27 cellular contexts compared by ENCODE assay signal in the genomic region with DNA sequence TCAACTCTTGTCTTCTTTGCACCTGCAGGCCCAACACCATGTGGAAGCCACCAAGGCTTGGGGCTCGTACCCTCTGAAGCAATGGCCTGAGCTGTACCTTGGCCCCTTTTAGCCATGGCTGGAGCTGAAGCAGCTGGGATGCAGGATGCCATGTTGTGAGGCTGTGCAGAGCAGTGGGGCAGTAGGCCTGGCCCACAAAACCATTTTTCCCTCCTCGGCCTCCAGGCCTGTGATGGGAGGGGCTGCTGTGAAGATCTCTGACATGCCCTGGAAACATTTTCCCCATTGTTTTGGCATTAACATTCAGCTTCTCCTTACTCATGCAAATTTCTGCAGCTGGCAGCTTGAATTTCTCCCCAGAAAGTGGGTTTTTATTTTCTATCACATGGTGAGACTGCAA. TPM values are rescaled to one million over a fixed set of nuclear protein-coding genes. Genes with fewer than 3 reads are reported as not detected.
A peak's percentile ranks its signal among the peaks of the same experiment; 100 is the strongest.
DNase-seq lines count a peak whose midpoint lies in the region; ATAC-seq, FAIRE-seq and TF ChIP-seq lines count a peak whose summit lies in the region.
"Had no signal": no experiment of that assay in that cellular context is flagged by ENCODE, and none has a peak within 500 bp of the region (broad histone marks: within the 10 kb centered on the region; RNA-seq: fewer than 3 reads in every experiment).

No MANE protein-coding gene starts in this region.

- H3K4me3 Mint-ChIP-seq in endothelial cell (ENCODE audit: unreplicated experiment) = peak overlapping the region; percentile 26
- H3K4me3 Mint-ChIP-seq in stimulated activated naive B cell treated with anti-CD40 and anti-IgM and Interleukin-4, amounts not matched to agents 10 μg/mL and 1 μg/mL and 100 μg/mL, for 72 hours = no peak overlapping the region
- H3K4me3 Mint-ChIP-seq in activated CD4-positive, alpha-beta memory T cell treated with anti-CD3 and anti-CD28 coated beads, Interleukin-2, amount 10 ng/mL, durations not matched to agents 7 days and 5 days = no peak overlapping the region
- H3K4me3 Mint-ChIP-seq: CD14-positive monocyte; CD4-positive, CD25-positive, alpha-beta regulatory T cell; CD8-positive, alpha-beta memory T cell had no signal

- H3K27me3 ChIP-seq in K562 (ENCODE audit: control insufficient read depth in 2 of 2, insufficient read depth in 2 of 2, low read length in 2 of 2) = no peaks in the 10 kb centered on the region
- H3K27me3 ChIP-seq in body of pancreas = no peaks in the 10 kb centered on the region
- H3K27me3 ChIP-seq: BE2C, BLaER1 had no signal

- no peak for TF ChIP-seq EP300 in A549 (IDR thresholded peaks at IDR 0.05)
- no peak for TF ChIP-seq EP300 in K562 (IDR thresholded peaks at IDR 0.05; ENCODE audit: low read length)

- H2AFZ ChIP-seq in K562 (ENCODE audit: low read depth, low read length) = no peak overlapping the region

- TF ChIP-seq RAD21 in A549 (conservative IDR thresholded peaks at IDR 0.05 in 1 of 2, IDR thresholded peaks at IDR 0.05 in 1 of 2) = no peak
- no peak for TF ChIP-seq RAD21 in K562 (CRISPR knock-in tag; conservative IDR thresholded peaks at IDR 0.05 in 1 of 2, IDR thresholded peaks at IDR 0.05 in 1 of 2)

- TF ChIP-seq CTCF in A549 (IDR thresholded peaks at IDR 0.05) (no peak), K562 (IDR thresholded peaks at IDR 0.05 in 2 of 3, conservative IDR thresholded peaks at IDR 0.05 in 1 of 3; ENCODE audit: insufficient read depth in 2 of 3, low read depth in 1 of 3, low read length in 3 of 3) (no peak), endothelial cell (IDR thresholded peaks at IDR 0.05; ENCODE audit: unreplicated experiment) (no peak), body of pancreas (IDR thresholded peaks at IDR 0.05) (no peak)

- no peaks in the 10 kb centered on the region for H4K20me1 ChIP-seq in K562 (replicated peaks; ENCODE audit: control insufficient read depth, insufficient read depth, low read length)
- H4K20me1 ChIP-seq: BLaER1 had no signal

- in situ Hi-C loops in K562 (cut with MboI) = no loop called here

- no peaks in the 10 kb centered on the region for H3K9me1 ChIP-seq in K562 (ENCODE audit: control insufficient read depth, insufficient read depth, low read length)

- H3K4me1 ChIP-seq in A549 (peaks cover 6% of the 10 kb centered on the region; the same call in 2 of the 3 replicates), K562 (replicated peaks in 1 of 2; ENCODE audit: control insufficient read depth in 2 of 2, insufficient read depth in 2 of 2, low read length in 2 of 2) (no peaks in the 10 kb centered on the region), body of pancreas (peaks cover 6% of the 10 kb centered on the region)
- H3K4me1 ChIP-seq: BLaER1 had no signal

- H3K36me3 ChIP-seq in K562 (ENCODE audit: control insufficient read depth, insufficient read depth, low read length) = no peaks in the 10 kb centered on the region
- no peaks in the 10 kb centered on the region for H3K36me3 ChIP-seq in body of pancreas (replicated peaks in 1 of 2; ENCODE audit: insufficient read depth in 1 of 2, low read depth in 2 of 2)
- H3K36me3 ChIP-seq: BE2C had no signal

- H3K4me3 ChIP-seq in A549 (no peak overlapping the region), K562 (no peak overlapping the region), body of pancreas (no peak overlapping the region)
- H3K4me3 ChIP-seq: BLaER1, GM12878 had no signal

- H3K9ac ChIP-seq in K562 (ENCODE audit: insufficient read depth in 1 of 2, low read depth in 2 of 2, low read length in 2 of 2) = no peak overlapping the region
- H3K9ac ChIP-seq: BLaER1 had no signal

- H3K4me1 Mint-ChIP-seq in endothelial cell (ENCODE audit: unreplicated experiment) = no peaks in the 10 kb centered on the region
- peaks cover 0 to 1% of the 10 kb centered on the region in 2 donors for H3K4me1 Mint-ChIP-seq in stimulated activated naive B cell treated with anti-CD40 and anti-IgM and Interleukin-4, amounts not matched to agents 10 μg/mL and 1 μg/mL and 100 μg/mL, for 72 hours
- H3K4me1 Mint-ChIP-seq in activated CD4-positive, alpha-beta memory T cell treated with anti-CD3 and anti-CD28 coated beads, Interleukin-2, amount 10 ng/mL, durations not matched to agents 7 days and 5 days = no peaks in the 10 kb centered on the region
- H3K4me1 Mint-ChIP-seq: CD14-positive monocyte; CD4-positive, CD25-positive, alpha-beta regulatory T cell; CD8-positive, alpha-beta memory T cell had no signal

- H3K27ac ChIP-seq in A549 (no peak overlapping the region), K562 (ENCODE audit: extremely low read depth, low read depth, low read length) (no peak overlapping the region), body of pancreas (no peak overlapping the region)
- H3K27ac ChIP-seq: 22Rv1, BLaER1 had no signal

- WGBS in A549 (ENCODE audit: missing lambda C conversion rate) = 100% methylated on average over 1 of the region's 2 CpGs
- 83% methylated on average over 2 of the region's 2 CpGs for WGBS in K562 (ENCODE audit: insufficient coverage, low coverage, missing lambda C conversion rate)
- WGBS in body of pancreas, 2 donors = 81 to 82% methylated on average over 1 to 2 of the region's 2 CpGs

- no peak overlapping the region for H3K27ac Mint-ChIP-seq in endothelial cell (ENCODE audit: unreplicated experiment)
- peak overlapping the region; percentile 7 for H3K27ac Mint-ChIP-seq in stimulated activated naive B cell treated with anti-CD40 and anti-IgM and Interleukin-4, amounts not matched to agents 10 μg/mL and 1 μg/mL and 100 μg/mL, for 72 hours
- no peak overlapping the region for H3K27ac Mint-ChIP-seq in activated CD4-positive, alpha-beta memory T cell treated with anti-CD3 and anti-CD28 coated beads, Interleukin-2, amount 10 ng/mL, durations not matched to agents 7 days and 5 days
- H3K27ac Mint-ChIP-seq: CD14-positive monocyte; CD4-positive, alpha-beta memory T cell; CD4-positive, CD25-positive, alpha-beta regulatory T cell had no signal

- ATAC-seq in A549 = no peak
- no peak for ATAC-seq in K562
- no peak for ATAC-seq in stimulated activated naive B cell treated with anti-CD40 and anti-IgM and Interleukin-4, amounts not matched to agents 10 μg/mL and 1 μg/mL and 100 μg/mL, for 72 hours (replicated peaks)
- ATAC-seq in body of pancreas = no peak
- ATAC-seq in GM21825 (IDR thresholded peaks at IDR 0.05; ENCODE audit: unreplicated experiment) = no peak
- ATAC-seq: GM12878 had no signal

- H3K9me3 ChIP-seq in A549 (0 out of 3 replicates have a peak, but pooled peaks cover 17% of the 10 kb centered on the region), K562 (replicated peaks; ENCODE audit: control insufficient read depth, insufficient read depth, low read depth, low read length) (peaks cover 4% of the 10 kb centered on the region), body of pancreas (peaks cover 0 to 18% (median 0%) of the 10 kb centered on the region in 3 donors)

- H3K9me3 Mint-ChIP-seq in endothelial cell (ENCODE audit: unreplicated experiment) = peaks cover 19% of the 10 kb centered on the region
- H3K9me3 Mint-ChIP-seq in stimulated activated naive B cell treated with anti-CD40 and anti-IgM and Interleukin-4, amounts not matched to agents 10 μg/mL and 1 μg/mL and 100 μg/mL, for 72 hours = peaks cover 19 to 21% of the 10 kb centered on the region in 2 donors
- H3K9me3 Mint-ChIP-seq in activated CD4-positive, alpha-beta memory T cell treated with anti-CD3 and anti-CD28 coated beads, Interleukin-2, amount 10 ng/mL, durations not matched to agents 7 days and 5 days = peaks cover 16% of the 10 kb centered on the region

- no peak overlapping the region for H3K4me2 ChIP-seq in A549
- no peak overlapping the region for H3K4me2 ChIP-seq in K562 (ENCODE audit: insufficient read depth, low read length)
- H3K4me2 ChIP-seq: BLaER1 had no signal

- POLR2A ChIA-PET in A549 (lab: Yijun Ruan, JAX) (no interaction called here), K562 (lab: Yijun Ruan, JAX) (no interaction called here)
- POLR2A ChIA-PET in activated CD4-positive, alpha-beta memory T cell treated with anti-CD3 and anti-CD28 coated beads, Interleukin-2, amount 10 ng/mL, durations not matched to agents 7 days and 5 days (lab: Charles Lee) = no interaction called here

- CTCF ChIA-PET in A549 (lab: Yijun Ruan, JAX) = no interaction called here
- CTCF ChIA-PET in K562 (lab: Yijun Ruan, JAX; ENCODE audit: low intra/inter-chr PET ratio) = no interaction called here
- CTCF ChIA-PET in activated CD4-positive, alpha-beta memory T cell treated with anti-CD3 and anti-CD28 coated beads, Interleukin-2, amount 10 ng/mL, durations not matched to agents 7 days and 5 days (lab: Charles Lee) = no interaction called here

- intact Hi-C loops in K562 (cut with micrococcal nuclease) (no loop called here), body of pancreas (cut with DNase I) (no loop called here)

- DNase-seq in A549 (ENCODE audit: low read depth in 1 of 2, low spot score in 1 of 2) (no peak), K562 (ENCODE audit: extremely low read depth in 1 of 4, low spot score in 3 of 4) (no peak), endothelial cell (ENCODE audit: low spot score) (no peak), body of pancreas (no peak)
- DNase-seq in stimulated activated naive B cell treated with anti-CD40 and anti-IgM and Interleukin-4, amounts not matched to agents 10 μg/mL and 1 μg/mL and 100 μg/mL, for 72 hours = no peak
- DNase-seq in activated CD4-positive, alpha-beta memory T cell treated with anti-CD3 and anti-CD28 coated beads, Interleukin-2, amount 10 ng/mL, durations not matched to agents 7 days and 5 days = no peak
- DNase-seq: ACHN; BE2C; C1 segment of cervical spinal cord; CD4-positive, alpha-beta memory T cell; CD4-positive, CD25-positive, alpha-beta regulatory T cell; CD8-positive, alpha-beta memory T cell; COR-L47; DMS 273 treated with DMSO at 0.1 percent for 48 hours; DMS153; DMS53; DMS79; DND-41; EL; GDM1 had no signal

- no TSS peak for BruUV-seq in K562 (replicated peaks; lab: Mats Ljungman, UMichigan)

- no peak for FAIRE-seq in A549 (lab: Jason Lieb, UNC)
- no peak for FAIRE-seq in K562 (lab: Jason Lieb, UNC)
- FAIRE-seq: GM12878, GM12892, GM18507 had no signal

- peaks cover 2% of the 10 kb centered on the region for H3K27me3 Mint-ChIP-seq in endothelial cell (ENCODE audit: unreplicated experiment)
- no peaks in the 10 kb centered on the region for H3K27me3 Mint-ChIP-seq in stimulated activated naive B cell treated with anti-CD40 and anti-IgM and Interleukin-4, amounts not matched to agents 10 μg/mL and 1 μg/mL and 100 μg/mL, for 72 hours
- no peaks in the 10 kb centered on the region for H3K27me3 Mint-ChIP-seq in activated CD4-positive, alpha-beta memory T cell treated with anti-CD3 and anti-CD28 coated beads, Interleukin-2, amount 10 ng/mL, durations not matched to agents 7 days and 5 days
- H3K27me3 Mint-ChIP-seq: CD4-positive, alpha-beta memory T cell; CD4-positive, CD25-positive, alpha-beta regulatory T cell; CD8-positive, alpha-beta memory T cell had no signal

- H3K79me2 ChIP-seq in K562 (ENCODE audit: control insufficient read depth, insufficient read depth, low read length) = no peaks in the 10 kb centered on the region

- no peak for TF ChIP-seq POLR2A in A549 (IDR thresholded peaks at IDR 0.05; ENCODE audit: low read length)
- no peak for TF ChIP-seq POLR2A in K562 (conservative IDR thresholded peaks at IDR 0.05)
- TF ChIP-seq POLR2A in body of pancreas (IDR thresholded peaks at IDR 0.05) = no peak

- peaks cover 24% of the 10 kb centered on the region for H3K36me3 Mint-ChIP-seq in endothelial cell (ENCODE audit: low read depth, unreplicated experiment)
- peaks cover 25 to 44% of the 10 kb centered on the region in 2 donors for H3K36me3 Mint-ChIP-seq in stimulated activated naive B cell treated with anti-CD40 and anti-IgM and Interleukin-4, amounts not matched to agents 10 μg/mL and 1 μg/mL and 100 μg/mL, for 72 hours
- H3K36me3 Mint-ChIP-seq in activated CD4-positive, alpha-beta memory T cell treated with anti-CD3 and anti-CD28 coated beads, Interleukin-2, amount 10 ng/mL, durations not matched to agents 7 days and 5 days (ENCODE audit: low read depth) = peaks cover 8% of the 10 kb centered on the region

RNA-seq across cellular contexts. Expression of a gene that starts 58.5 kb away (rescaled TPM):
- polyA plus RNA-seq in A549 (2011; rRNA removed) = 23.2 and 33.6 TPM in 2 replicates
- 18.9 and 24.9 TPM in 2 replicates for polyA plus RNA-seq in A549 (2012; cell fraction: cytosol; rRNA removed)
- polyA plus RNA-seq in A549 (2012; cell fraction: nucleus; rRNA removed) = 4.1 and 7.6 TPM in 2 replicates
- 11.0 to 14.3 TPM (median 13.9 TPM) in 3 replicates for polyA plus RNA-seq in A549 (2017; fragmentation: RNase III; extraction: RNeasy Plus Mini Kit Qiagen cat#74134 plus additional on column Dnase treatment)
- 23.6 and 25.0 TPM in 2 replicates for polyA minus RNA-seq in A549 (2011; rRNA and poly(A)+ RNA removed)
- total RNA-seq in K562 (2011; cell fraction: chromatin; rRNA removed; ENCODE audit: low replicate concordance) = 23.9 and 56.9 TPM in 2 replicates
- 12.2 and 18.3 TPM in 2 replicates for total RNA-seq in K562 (2011; cell fraction: nucleolus; rRNA removed)
- total RNA-seq in K562 (2011; cell fraction: nucleoplasm; rRNA removed) = 17.7 and 26.4 TPM in 2 replicates
- total RNA-seq in K562 (2014; rRNA removed) = 7.6 and 15.3 TPM in 2 replicates
- total RNA-seq in K562 (2014; rRNA removed; fragmentation: Illumina TruSeq; extraction: Trizol) = 26.0 and 31.8 TPM in 2 replicates
- total RNA-seq in K562 (2015; rRNA removed; fragmentation: Illumina TruSeq; extraction: Trizol) = 14.0 and 17.4 TPM in 2 replicates
- total RNA-seq in K562 (2021) = 17.6 and 18.8 TPM in 2 replicates
- 22.3 and 30.9 TPM in 2 replicates for polyA plus RNA-seq in K562 (2011; rRNA removed)
- 11.0 and 13.7 TPM in 2 replicates for polyA plus RNA-seq in K562 (2011; cell fraction: cytosol; rRNA removed)
- 29.4 and 30.3 TPM in 2 replicates for polyA plus RNA-seq in K562 (2011; cell fraction: nucleus; rRNA removed)
- polyA plus RNA-seq in K562 (2012) = 14.4 and 18.2 TPM in 2 replicates
- polyA plus RNA-seq in K562 (2014; fragmentation: Illumina TruSeq; extraction: Trizol) = 10.1 and 10.6 TPM in 2 replicates
- 10 to 100 TPM; 58.7 to 69.1 TPM for polyA plus RNA-seq in K562 (2014; fragmentation: Nextera tagmentation; extraction: Ambion mirVana)
- polyA plus RNA-seq in K562 (2014; rRNA removed) = 12.7 and 14.4 TPM in 2 replicates
- 54.7 and 54.8 TPM in 2 replicates for polyA minus RNA-seq in K562 (2011; rRNA and poly(A)+ RNA removed)
- 5.3 and 12.6 TPM in 2 replicates for polyA minus RNA-seq in K562 (2011; cell fraction: cytosol; rRNA and poly(A)+ RNA removed)
- 53.6 and 70.6 TPM in 2 replicates for polyA minus RNA-seq in K562 (2011; cell fraction: nucleus; rRNA and poly(A)+ RNA removed)
- total RNA-seq in endothelial cell (ENCODE audit: unreplicated experiment) = 10.6 TPM
- 10 to 100 TPM; 10.9 to 18.9 TPM for total RNA-seq in body of pancreas
- 10 to 100 TPM; 10.5 to 10.8 TPM for total RNA-seq in activated CD4-positive, alpha-beta memory T cell treated with anti-CD3 and anti-CD28 coated beads, Interleukin-2, amount 10 ng/mL, durations not matched to agents 7 days and 5 days
